28 cellular contexts compared by ENCODE assay signal in the genomic region with DNA sequence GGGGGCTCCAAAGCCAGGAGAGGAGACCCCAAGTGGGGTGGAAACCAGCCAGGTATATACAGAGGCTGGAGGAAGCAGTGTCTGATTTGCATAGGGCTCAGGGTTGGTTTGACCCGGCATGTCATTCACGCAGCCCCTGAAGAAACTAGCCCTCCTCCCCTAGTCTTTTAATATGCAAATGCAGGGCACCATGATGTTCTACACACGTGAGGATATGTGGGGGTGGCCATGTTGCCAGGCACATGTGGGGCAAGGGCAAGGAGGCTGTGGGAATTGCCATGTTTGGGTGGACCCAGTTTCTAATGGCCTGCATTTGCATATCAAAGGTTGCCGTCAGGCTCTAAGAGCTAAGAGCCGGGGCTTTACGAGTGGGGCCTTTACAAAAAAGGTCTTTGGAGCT. TPM values are rescaled to one million over a fixed set of nuclear protein-coding genes. Genes with fewer than 3 reads are reported as not detected.
DNase-seq lines count a peak whose midpoint lies in the region; ATAC-seq, FAIRE-seq and TF ChIP-seq lines count a peak whose summit lies in the region.
"Had no signal": no experiment of that assay in that cellular context is flagged by ENCODE, and none has a peak within 500 bp of the region (broad histone marks: within the 10 kb centered on the region; RNA-seq: fewer than 3 reads in every experiment).

No MANE protein-coding gene starts in this region.

- H3K27ac ChIP-seq in H1 (ENCODE audit: low read depth, low read length) = no peak overlapping the region
- H3K27ac ChIP-seq: 22Rv1, BLaER1, HL-60 had no signal

- no peak overlapping the region for H2AFZ ChIP-seq in H1 (ENCODE audit: low read length)

- no peaks in the 10 kb centered on the region for H4K20me1 ChIP-seq in H1 (replicated peaks in 1 of 2; ENCODE audit: control insufficient read depth in 1 of 2, insufficient read depth in 2 of 2, low read length in 2 of 2)
- H4K20me1 ChIP-seq: BLaER1 had no signal

- DNase-seq in activated CD4-positive, alpha-beta T cell treated with anti-CD3 and anti-CD28 coated beads, Interleukin-2, amount 10 ng/mL, durations not matched to agents 24 days and 14 days = peak; percentile 43
- no peak for DNase-seq in activated CD4-positive, alpha-beta T cell treated with anti-CD3 and anti-CD28 coated beads for 1 hour
- DNase-seq in H1 (ENCODE audit: low read depth in 1 of 2, low spot score in 2 of 2) (peak in 1 of 2 experiments; percentile 57), iPS-NIHi11 (ENCODE audit: low spot score) (peak; percentile 45), NOMO-1 treated with DMSO at 0.1 percent for 48 hours (lab: John Stamatoyannopoulos, UW; ENCODE audit: unreplicated experiment) (no peak), GM20000 (ENCODE audit: low spot score) (no peak)
- DNase-seq: ACHN; Caco-2; CD4-positive, alpha-beta memory T cell; DMS 273 treated with DMSO at 0.1 percent for 48 hours; DMS79 treated with DMSO at 0.1 percent for 48 hours; HFFc6; KBM-7; NCI-H1092 treated with DMSO at 0.1 percent for 48 hours; NCI-H1436 treated with DMSO at 0.1 percent for 48 hours; NCI-H1930; NCI-H510A; NCI-H748 treated with DMSO at 0.1 percent for 48 hours; SIG-M5; SK-N-SH had no signal

- peaks cover 2 to 6% (median 4%) of the 10 kb centered on the region in 4 experiments; a peak in 6 of 7 replicates for H3K4me1 ChIP-seq in H1 (replicated peaks in 1 of 4; ENCODE audit: control insufficient read depth in 3 of 4, insufficient read depth in 4 of 4, low read length in 3 of 4)
- H3K4me1 ChIP-seq: Caco-2 had no signal

- TF ChIP-seq POLR2A in H1 (IDR thresholded peaks at IDR 0.05; ENCODE audit: control extremely low read depth in 1 of 2, low read depth in 2 of 2, low read length in 2 of 2) = no peak

- no peak overlapping the region for H3K9ac ChIP-seq in H1 (replicated peaks in 1 of 4; ENCODE audit: extremely low read depth in 1 of 4, low read depth in 3 of 4, low read length in 3 of 4)
- H3K9ac ChIP-seq: BLaER1, SK-N-SH had no signal

- H3K14ac ChIP-seq in H1 (ENCODE audit: insufficient read length) = no peak overlapping the region

- FAIRE-seq in H1 (lab: Jason Lieb, UNC) = peak; percentile 24
- FAIRE-seq: GM12891, H54 had no signal

- POLR2A ChIA-PET in H1 (lab: Charles Lee; ENCODE audit: partially characterized antibody) = no interaction called here

- 42% methylated on average over 6 of the region's 6 CpGs; no CpG with 5 or more reads in 1 of the 2 experiments for WGBS in H1 (ENCODE audit: extremely low coverage in 1 of 2, insufficient coverage in 1 of 2, insufficient read length in 1 of 2, insufficient replicate concordance in 2 of 2, low coverage in 1 of 2, low lambda C conversion rate in 2 of 2, missing lambda C conversion rate in 1 of 2), 2 experiments

- intact Hi-C loops in activated CD4-positive, alpha-beta T cell treated with anti-CD3 and anti-CD28 coated beads, Interleukin-2, amount 10 ng/mL, durations not matched to agents 24 days and 14 days (cut with micrococcal nuclease) = no loop called here

- H4K8ac ChIP-seq in H1 (ENCODE audit: extremely low read depth, insufficient read depth, low read length) = no peak overlapping the region

- no peak overlapping the region for H2BK120ac ChIP-seq in H1 (replicated peaks; ENCODE audit: low read depth, low read length)

- H3K4me1 Mint-ChIP-seq in activated CD4-positive, alpha-beta T cell treated with anti-CD3 and anti-CD28 coated beads, Interleukin-2, amount 10 ng/mL, durations not matched to agents 24 days and 14 days = no peaks in the 10 kb centered on the region
- H3K4me1 Mint-ChIP-seq: CD4-positive, alpha-beta memory T cell had no signal

- no peak overlapping the region for H3K27ac Mint-ChIP-seq in activated CD4-positive, alpha-beta T cell treated with anti-CD3 and anti-CD28 coated beads, Interleukin-2, amount 10 ng/mL, durations not matched to agents 24 days and 14 days
- H3K27ac Mint-ChIP-seq: CD4-positive, alpha-beta memory T cell; HFFc6 had no signal

- no peak for TF ChIP-seq EP300 in H1 (IDR thresholded peaks at IDR 0.05; ENCODE audit: borderline replicate concordance in 1 of 2, low read depth in 2 of 2, low read length in 2 of 2)

- H3K4me2 ChIP-seq in H1 (ENCODE audit: insufficient read depth in 1 of 2, low read depth in 2 of 2, low read length in 2 of 2) = peak overlapping the region in 1 of 2 experiments; percentile 46; a peak in 2 of 4 replicates
- H3K4me2 ChIP-seq: BLaER1, SK-N-SH had no signal

- H3K18ac ChIP-seq in H1 (ENCODE audit: extremely low read depth, low read length) = 0 out of 2 replicates have a peak overlapping the region, but pooled peaks have one; percentile 17

- H4K5ac ChIP-seq in H1 (ENCODE audit: insufficient read length, low read depth, low read length) = no peak overlapping the region

- no peak overlapping the region for H2BK20ac ChIP-seq in H1 (ENCODE audit: low read length)

- peaks cover 25% of the 10 kb centered on the region for H3K27me3 Mint-ChIP-seq in activated CD4-positive, alpha-beta T cell treated with anti-CD3 and anti-CD28 coated beads, Interleukin-2, amount 10 ng/mL, durations not matched to agents 24 days and 14 days

- no peak overlapping the region for H3K56ac ChIP-seq in H1 (replicated peaks; ENCODE audit: insufficient read length, low read depth, low read length)

- no peaks in the 10 kb centered on the region for H3K36me3 Mint-ChIP-seq in activated CD4-positive, alpha-beta T cell treated with anti-CD3 and anti-CD28 coated beads, Interleukin-2, amount 10 ng/mL, durations not matched to agents 24 days and 14 days (ENCODE audit: low read depth)
- H3K36me3 Mint-ChIP-seq: CD4-positive, alpha-beta memory T cell had no signal

- no peaks in the 10 kb centered on the region for H3K79me2 ChIP-seq in H1 (ENCODE audit: control insufficient read depth in 1 of 2, insufficient read depth in 2 of 2, low read length in 2 of 2)

- no peak overlapping the region for H2BK12ac ChIP-seq in H1 (ENCODE audit: low read depth, low read length)

- ATAC-seq in HG03159 (IDR thresholded peaks at IDR 0.05; ENCODE audit: unreplicated experiment) (no peak), HG03135 (IDR thresholded peaks at IDR 0.05; ENCODE audit: unreplicated experiment) (no peak)
- ATAC-seq: Panc1 had no signal

- no peak overlapping the region for H2BK5ac ChIP-seq in H1 (ENCODE audit: low read depth, low read length)

- H3K4me3 Mint-ChIP-seq in activated CD4-positive, alpha-beta T cell treated with anti-CD3 and anti-CD28 coated beads, Interleukin-2, amount 10 ng/mL, durations not matched to agents 24 days and 14 days = no peak overlapping the region
- H3K4me3 Mint-ChIP-seq: CD4-positive, alpha-beta memory T cell; HFFc6 had no signal

- H3K23me2 ChIP-seq in H1 (ENCODE audit: low read depth, low read length) = no peaks in the 10 kb centered on the region; the same call in 1 of the 2 replicates

- TF ChIP-seq RAD21 in H1 (IDR thresholded peaks at IDR 0.05 in 1 of 2, conservative IDR thresholded peaks at IDR 0.05 in 1 of 2; ENCODE audit: low read depth in 2 of 2, low read length in 2 of 2) = no peak

- H3K9me3 ChIP-seq in H1 (ENCODE audit: insufficient read depth in 2 of 2, low read depth in 1 of 2, low read length in 1 of 2) = no peaks in the 10 kb centered on the region
- H3K9me3 ChIP-seq: BLaER1, Caco-2, SK-N-SH had no signal

- CTCF ChIA-PET in H1 (lab: Charles Lee; ENCODE audit: partially characterized antibody) = interaction anchor here (1.3 kb wide), 1 partner anchor 13 kb away, joined by 3 read pairs; no protein-coding TSS in a partner anchor

- TF ChIP-seq CTCF in H1 (IDR thresholded peaks at IDR 0.05; ENCODE audit: control extremely low read depth in 1 of 3, insufficient read depth in 1 of 3, low read depth in 1 of 3, low read length in 3 of 3) (no peak), GM20000 (IDR thresholded peaks at IDR 0.05; ENCODE audit: extremely low read depth, missing control alignments) (no peak)

- no peak overlapping the region for H3K23ac ChIP-seq in H1 (ENCODE audit: insufficient read length)

- no peaks in the 10 kb centered on the region for H3K79me1 ChIP-seq in H1 (ENCODE audit: low read depth, low read length)

- no peak overlapping the region for H4K91ac ChIP-seq in H1 (replicated peaks; ENCODE audit: insufficient read length, low read length)

- H3K27me3 ChIP-seq in H1 (replicated peaks in 1 of 4; ENCODE audit: control insufficient read depth in 3 of 4, extremely low read depth in 1 of 4, insufficient read depth in 3 of 4, low read length in 3 of 4) = no peaks in the 10 kb centered on the region
- H3K27me3 ChIP-seq: BLaER1 had no signal

- no peaks in the 10 kb centered on the region for H3K36me3 ChIP-seq in H1 (ENCODE audit: control insufficient read depth in 2 of 4, insufficient read depth in 4 of 4, low read length in 3 of 4)
- H3K36me3 ChIP-seq: BLaER1 had no signal

- H2AK5ac ChIP-seq in H1 (ENCODE audit: low read depth, low read length) = no peak overlapping the region

- H3K4ac ChIP-seq in H1 (replicated peaks; ENCODE audit: insufficient read length, low read depth, low read length) = no peak overlapping the region

- H3K4me3 ChIP-seq in H1 (ENCODE audit: extremely low read depth in 1 of 4, insufficient read depth in 2 of 4, low read depth in 3 of 4, low read length in 4 of 4) = no peak overlapping the region; a peak in 1 of 8 replicates
- H3K4me3 ChIP-seq: BLaER1 had no signal

- H3K9me3 Mint-ChIP-seq in activated CD4-positive, alpha-beta T cell treated with anti-CD3 and anti-CD28 coated beads, Interleukin-2, amount 10 ng/mL, durations not matched to agents 24 days and 14 days = no peaks in the 10 kb centered on the region
- H3K9me3 Mint-ChIP-seq: CD4-positive, alpha-beta memory T cell had no signal

- H2BK15ac ChIP-seq in H1 (ENCODE audit: low read length) = no peak overlapping the region

TF ChIP-seq in H1, 55 proteins besides CTCF, POLR2A, EP300 and RAD21 (continues in another document):
- TF ChIP-seq, protein P1, sequence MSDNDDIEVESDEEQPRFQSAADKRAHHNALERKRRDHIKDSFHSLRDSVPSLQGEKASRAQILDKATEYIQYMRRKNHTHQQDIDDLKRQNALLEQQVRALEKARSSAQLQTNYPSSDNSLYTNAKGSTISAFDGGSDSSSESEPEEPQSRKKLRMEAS (IDR thresholded peaks at IDR 0.05) = peak; percentile 78

RNA-seq across cellular contexts. Expression of gene RHOU, which starts 12.0 kb away (rescaled TPM):
- total RNA-seq in activated CD4-positive, alpha-beta T cell treated with anti-CD3 and anti-CD28 coated beads, Interleukin-2, amount 10 ng/mL, durations not matched to agents 24 days and 14 days = 0.51 and 0.69 TPM in 2 replicates
- 3.4 and 3.5 TPM in 2 replicates for total RNA-seq in H1 (2021; fragmentation: NEBNext Ultra II Directional; extraction: Animal tissue kit (Norgen Biotek cat#: 25700))
- 3.0 TPM in 2 replicates for polyA plus RNA-seq in H1 (2011; rRNA removed)
- 2.5 TPM for polyA plus RNA-seq in H1 (2011; cell fraction: cytosol; rRNA removed)
- polyA plus RNA-seq in H1 (2011; cell fraction: nucleus; rRNA removed) = 1.7 TPM
- polyA plus RNA-seq in H1 (2012, experiment 1 of 2) = 3.1 to 4.5 TPM (median 3.6 TPM) in 4 replicates
- polyA plus RNA-seq in H1 (2012, experiment 2 of 2) = 0.60 TPM
- 2.9 TPM for polyA plus RNA-seq in H1 (2013, experiment 1 of 2)
- polyA plus RNA-seq in H1 (2013, experiment 2 of 2) = 3.3 TPM
- 4.1 and 5.0 TPM in 2 replicates for polyA minus RNA-seq in H1 (2011; rRNA and poly(A)+ RNA removed)
- 2.9 TPM for polyA minus RNA-seq in H1 (2011; cell fraction: cytosol; rRNA and poly(A)+ RNA removed)
- polyA minus RNA-seq in H1 (2011; cell fraction: nucleus; rRNA and poly(A)+ RNA removed) = 1.8 TPM

Comparison
In these comparisons a context has a peak if more than half of its experiments do, and no peak if none do; other contexts are left out.
1. DNase-seq: peak in activated CD4-positive, alpha-beta T cell treated with anti-CD3 and anti-CD28 coated beads, Interleukin-2, amount 10 ng/mL, durations not matched to agents 24 days and 14 days (single experiment) and iPS-NIHi11 (single experiment); none in activated CD4-positive, alpha-beta T cell treated with anti-CD3 and anti-CD28 coated beads for 1 hour (single experiment), NOMO-1 treated with DMSO at 0.1 percent for 48 hours (single experiment) and GM20000 (single experiment).